17 cellular contexts compared by ENCODE assay signal in the genomic region with DNA sequence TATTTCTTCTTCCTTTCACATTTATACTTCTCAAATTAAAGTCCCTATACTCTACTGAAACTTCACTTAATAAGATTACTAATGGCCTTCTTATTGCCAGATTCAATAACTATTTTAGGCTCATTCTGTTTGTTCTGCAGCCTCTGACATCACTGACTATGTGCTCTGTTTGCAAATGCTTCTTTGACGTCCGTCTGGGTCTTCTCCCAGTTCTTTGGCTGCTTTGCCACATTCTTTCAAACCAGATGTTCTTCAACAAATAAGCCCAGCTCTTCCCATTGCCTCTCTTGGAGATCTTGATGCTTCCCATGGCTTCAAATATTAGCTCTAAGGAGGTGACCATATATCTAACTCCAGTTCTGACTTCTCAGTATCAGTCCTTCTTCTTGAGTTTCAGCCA.
A peak's percentile ranks its signal among the peaks of the same experiment; 100 is the strongest.
DNase-seq lines count a peak whose midpoint lies in the region; ATAC-seq, FAIRE-seq and TF ChIP-seq lines count a peak whose summit lies in the region.
"Had no signal": no experiment of that assay in that cellular context is flagged by ENCODE, and none has a peak within 500 bp of the region (broad histone marks: within the 10 kb centered on the region; RNA-seq: fewer than 3 reads in every experiment).

No MANE protein-coding gene starts in this region.

- CTCF ChIA-PET in A549 (lab: Yijun Ruan, JAX): interaction anchor here (0.7 to 1.8 kb wide), 2 partner anchors 28 to 48 kb away, joined by 3 to 4 read pairs; no protein-coding TSS in a partner anchor

- H2BK5ac ChIP-seq in mesenchymal stem cell (ENCODE audit: low read depth, low read length, poor library complexity, severe bottlenecking) (no peak overlapping the region), mesendoderm (ENCODE audit: low read length) (no peak overlapping the region)

- no peak overlapping the region for H4K91ac ChIP-seq in mesenchymal stem cell (ENCODE audit: low read length)

- no peak overlapping the region for H3K14ac ChIP-seq in mesenchymal stem cell (ENCODE audit: low read length in 2 of 2)

- no peak overlapping the region for H3K9ac ChIP-seq in astrocyte (ENCODE audit: low read length)
- no peak overlapping the region for H3K9ac ChIP-seq in mesenchymal stem cell (ENCODE audit: low read length)
- no peak overlapping the region for H3K9ac ChIP-seq in mesendoderm (ENCODE audit: low read length)
- H3K9ac ChIP-seq: neural progenitor cell had no signal

- no peaks in the 10 kb centered on the region for H3K9me3 ChIP-seq in A549
- peaks cover 5% of the 10 kb centered on the region for H3K9me3 ChIP-seq in astrocyte (ENCODE audit: insufficient read depth, low read depth, low read length)
- H3K9me3 ChIP-seq in mesenchymal stem cell (ENCODE audit: control insufficient read depth, low read length): peaks cover 3% of the 10 kb centered on the region
- H3K9me3 ChIP-seq: tibial artery had no signal

- no peak overlapping the region; a peak in 1 of 6 replicates for H3K27ac ChIP-seq in A549
- no peak overlapping the region for H3K27ac ChIP-seq in astrocyte (ENCODE audit: low read depth, low read length)
- no peak overlapping the region for H3K27ac ChIP-seq in mesenchymal stem cell (ENCODE audit: low read length, poor library complexity, severe bottlenecking)
- no peak overlapping the region for H3K27ac ChIP-seq in mesendoderm (ENCODE audit: low read depth, low read length)
- H3K27ac ChIP-seq: coronary artery, neural progenitor cell, tibial artery had no signal

- H4K5ac ChIP-seq in mesendoderm (ENCODE audit: low read length): no peak overlapping the region

- H3K4ac ChIP-seq in mesenchymal stem cell (ENCODE audit: low read depth in 1 of 2, low read length in 2 of 2): no peak overlapping the region
- no peak overlapping the region for H3K4ac ChIP-seq in mesendoderm (ENCODE audit: low read depth, low read length)

- H2AK5ac ChIP-seq in mesenchymal stem cell (ENCODE audit: low read length, severe bottlenecking) (no peak overlapping the region), mesendoderm (ENCODE audit: low read length) (no peak overlapping the region)

- H2BK120ac ChIP-seq in mesenchymal stem cell (ENCODE audit: low read depth, low read length) (no peak overlapping the region), mesendoderm (ENCODE audit: low read depth, low read length) (no peak overlapping the region)

- H3K4me3 ChIP-seq in A549 (no peak overlapping the region), astrocyte (ENCODE audit: insufficient read depth, low read depth, low read length) (no peak overlapping the region), fibroblast of the aortic adventitia (ENCODE audit: low read depth, low read length) (no peak overlapping the region), mesenchymal stem cell (ENCODE audit: insufficient read depth in 1 of 2, low read depth in 1 of 2, low read length in 2 of 2) (no peak overlapping the region), mesendoderm (ENCODE audit: low read length) (no peak overlapping the region)
- H3K4me3 ChIP-seq: coronary artery, neural progenitor cell, tibial artery had no signal

- H3K4me1 ChIP-seq in A549 (peaks cover 17% of the 10 kb centered on the region; the same call in 2 of the 3 replicates), astrocyte (ENCODE audit: insufficient read depth, low read length) (peaks cover 7% of the 10 kb centered on the region), mesenchymal stem cell (ENCODE audit: control insufficient read depth, insufficient read depth, low read depth, low read length) (no peaks in the 10 kb centered on the region), mesendoderm (ENCODE audit: control insufficient read depth, low read depth, low read length) (peaks cover 4% of the 10 kb centered on the region)

- FAIRE-seq in A549 (lab: Jason Lieb, UNC) (no peak), astrocyte (lab: Jason Lieb, UNC) (no peak)
- FAIRE-seq: A204.1, RCC 7860 had no signal

- H2BK15ac ChIP-seq in mesenchymal stem cell (ENCODE audit: low read depth, poor library complexity, severe bottlenecking) (no peak overlapping the region), mesendoderm (replicated peaks; ENCODE audit: low read depth) (no peak overlapping the region)

- ATAC-seq in A549 (peak in 1 of 2 experiments; percentile 42; a peak in 2 of 6 replicates), GM19324 (IDR thresholded peaks at IDR 0.05; ENCODE audit: low FRiP score, unreplicated experiment) (no peak), HG03469 (IDR thresholded peaks at IDR 0.05; ENCODE audit: unreplicated experiment) (no peak), GM18858 (IDR thresholded peaks at IDR 0.05; ENCODE audit: unreplicated experiment) (no peak)
- ATAC-seq: activated CD4-positive, alpha-beta T cell treated with anti-CD3 and anti-CD28 coated beads for 36 hours had no signal

- no peak for TF ChIP-seq POLR2A in A549 (IDR thresholded peaks at IDR 0.05; ENCODE audit: low read length)

- no peaks in the 10 kb centered on the region for H3K36me3 ChIP-seq in astrocyte (ENCODE audit: insufficient read depth, low read length)
- peaks cover 0 to 4% of the 10 kb centered on the region in 2 experiments for H3K36me3 ChIP-seq in mesenchymal stem cell (ENCODE audit: control insufficient read depth in 1 of 2, insufficient read depth in 2 of 2, low read depth in 1 of 2, low read length in 2 of 2)
- H3K36me3 ChIP-seq in mesendoderm (ENCODE audit: control insufficient read depth, insufficient read depth, low read length): no peaks in the 10 kb centered on the region
- H3K36me3 ChIP-seq: neural progenitor cell had no signal

- H3K79me1 ChIP-seq in mesenchymal stem cell (replicated peaks; ENCODE audit: low read length, poor library complexity, severe bottlenecking): peaks cover 2% of the 10 kb centered on the region
- H3K79me1 ChIP-seq in mesendoderm (ENCODE audit: low read length): no peaks in the 10 kb centered on the region

- 17% methylated on average over 2 of the region's 2 CpGs for WGBS in A549 (ENCODE audit: missing lambda C conversion rate)
- 62% methylated on average over 2 of the region's 2 CpGs for WGBS in mesenchymal stem cell
- no CpG with 5 or more reads among the region's 2 CpGs for WGBS in mesendoderm (ENCODE audit: extremely low coverage, insufficient coverage, low lambda C conversion rate)

- H3K56ac ChIP-seq in mesendoderm (ENCODE audit: low read length): no peak overlapping the region

- H3K9me3 Mint-ChIP-seq in astrocyte (ENCODE audit: unreplicated experiment): peaks cover 8% of the 10 kb centered on the region

- H3K27ac Mint-ChIP-seq in astrocyte (ENCODE audit: unreplicated experiment): no peak overlapping the region
- H3K27ac Mint-ChIP-seq: activated CD4-positive, alpha-beta T cell treated with anti-CD3 and anti-CD28 coated beads for 36 hours; CD4-positive, alpha-beta T cell; neural progenitor cell had no signal

- H3K4me1 Mint-ChIP-seq in astrocyte (ENCODE audit: low read depth, unreplicated experiment): peaks cover 8% of the 10 kb centered on the region

- no peak for TF ChIP-seq RAD21 in A549 (conservative IDR thresholded peaks at IDR 0.05 in 1 of 2, IDR thresholded peaks at IDR 0.05 in 1 of 2)

- H2AFZ ChIP-seq in astrocyte (ENCODE audit: low read depth, low read length): no peak overlapping the region
- no peak overlapping the region for H2AFZ ChIP-seq in mesenchymal stem cell (ENCODE audit: low read depth, low read length)
- H2AFZ ChIP-seq: neural progenitor cell had no signal

- no peak overlapping the region for H3K18ac ChIP-seq in mesenchymal stem cell (ENCODE audit: low read depth in 1 of 2, low read length in 2 of 2)
- H3K18ac ChIP-seq in mesendoderm (ENCODE audit: low read length): no peak overlapping the region

- H3K27me3 ChIP-seq in astrocyte (ENCODE audit: insufficient read depth, low read length) (no peaks in the 10 kb centered on the region), mesenchymal stem cell (ENCODE audit: control insufficient read depth in 1 of 2, insufficient read depth in 1 of 2, low read length in 2 of 2) (no peaks in the 10 kb centered on the region), mesendoderm (ENCODE audit: insufficient read depth, low read length, poor library complexity) (no peaks in the 10 kb centered on the region)
- H3K27me3 ChIP-seq: neural progenitor cell, tibial artery had no signal

- TF ChIP-seq EP300 in A549 (IDR thresholded peaks at IDR 0.05): no peak

- H3K23ac ChIP-seq in mesenchymal stem cell (ENCODE audit: low read length in 2 of 2) (no peak overlapping the region), mesendoderm (ENCODE audit: low read length) (no peak overlapping the region)

- no peak overlapping the region for H3K4me3 Mint-ChIP-seq in astrocyte (ENCODE audit: unreplicated experiment)
- H3K4me3 Mint-ChIP-seq: activated CD4-positive, alpha-beta T cell treated with anti-CD3 and anti-CD28 coated beads for 36 hours; CD4-positive, alpha-beta T cell; neural progenitor cell had no signal

- POLR2A ChIA-PET in A549 (lab: Yijun Ruan, JAX): no interaction called here

- no peaks in the 10 kb centered on the region for H3K27me3 Mint-ChIP-seq in astrocyte (ENCODE audit: low read depth, unreplicated experiment)
- H3K27me3 Mint-ChIP-seq: activated CD4-positive, alpha-beta T cell treated with anti-CD3 and anti-CD28 coated beads for 36 hours; CD4-positive, alpha-beta T cell had no signal

- H4K8ac ChIP-seq in mesenchymal stem cell (ENCODE audit: low read length): no peak overlapping the region
- H4K8ac ChIP-seq in mesendoderm (ENCODE audit: low read depth, low read length): no peak overlapping the region

- H3K79me2 ChIP-seq in astrocyte (ENCODE audit: insufficient read depth, low read length) (no peaks in the 10 kb centered on the region), mesendoderm (ENCODE audit: control insufficient read depth, insufficient read depth, low read length) (no peaks in the 10 kb centered on the region)

- DNase-seq in A549 (ENCODE audit: low read depth in 1 of 2, low spot score in 1 of 2): peak in 1 of 2 experiments; percentile 55
- DNase-seq in astrocyte (ENCODE audit: low read depth): peak; percentile 66
- peak; percentile 92 for DNase-seq in fibroblast of the aortic adventitia (ENCODE audit: low read depth)
- DNase-seq in mesenchymal stem cell: peak; percentile 45
- DNase-seq in mesendoderm: no peak
- DNase-seq: activated CD4-positive, alpha-beta T cell treated with anti-CD3 and anti-CD28 coated beads for 36 hours; activated gamma-delta T cell; CD4-positive, alpha-beta T cell; stimulated activated naive CD4-positive, alpha-beta T cell; tibial artery had no signal

- H4K20me1 ChIP-seq in astrocyte (ENCODE audit: insufficient read depth, low read length): peaks cover 3% of the 10 kb centered on the region

- H3K36me3 Mint-ChIP-seq in astrocyte (ENCODE audit: low read depth, unreplicated experiment): peaks cover 10% of the 10 kb centered on the region

- no peak overlapping the region for H2BK12ac ChIP-seq in mesenchymal stem cell (ENCODE audit: low read length in 2 of 2)

- H3K4me2 ChIP-seq in A549 (peak overlapping the region; percentile 53), astrocyte (ENCODE audit: low read length) (no peak overlapping the region), mesenchymal stem cell (ENCODE audit: low read length, poor library complexity, severe bottlenecking) (no peak overlapping the region), mesendoderm (ENCODE audit: low read length) (no peak overlapping the region)
- H3K4me2 ChIP-seq: neural progenitor cell had no signal

- TF ChIP-seq CTCF in A549 (IDR thresholded peaks at IDR 0.05): no peak
- TF ChIP-seq CTCF in astrocyte (IDR thresholded peaks at IDR 0.05; ENCODE audit: insufficient read depth, low read depth, low read length): no peak
- TF ChIP-seq CTCF in fibroblast of the aortic adventitia (IDR thresholded peaks at IDR 0.05; ENCODE audit: insufficient read depth, low read length): no peak
